ENCODE assay signal across 16 cellular contexts in genomic region chr1:226741009-226741408, GRCh38. TPM values are rescaled to one million over a fixed set of nuclear protein-coding genes. Genes with fewer than 3 reads are reported as not detected.
A peak's percentile ranks its signal among the peaks of the same experiment; 100 is the strongest.
DNase-seq lines count a peak whose midpoint lies in the region; TF ChIP-seq lines count a peak whose summit lies in the region.
"Had no signal": no experiment of that assay in that cellular context is flagged by ENCODE, and none has a peak within 500 bp of the region (broad histone marks: within the 10 kb centered on the region; RNA-seq: fewer than 3 reads in every experiment).

No MANE protein-coding gene starts in this region.

- no peak overlapping the region for H3K4me2 ChIP-seq in Loucy (ENCODE audit: low read depth, low read length, poor library complexity, severe bottlenecking)

- peaks cover 26% of the 10 kb centered on the region for H3K4me1 ChIP-seq in CD4-positive, alpha-beta memory T cell (ENCODE audit: insufficient read depth, low read length)
- peaks cover 27% of the 10 kb centered on the region for H3K4me1 ChIP-seq in Loucy (ENCODE audit: insufficient read depth, low read length, poor library complexity, severe bottlenecking)

- peaks cover 0 to 3% (median 0%) of the 10 kb centered on the region in 8 donors for H3K9me3 Mint-ChIP-seq in CD4-positive, alpha-beta memory T cell
- H3K9me3 Mint-ChIP-seq: type B pancreatic cell had no signal

- H3K9ac ChIP-seq in Loucy (ENCODE audit: low read depth, low read length, poor library complexity, severe bottlenecking), result no peak overlapping the region
- H3K9ac ChIP-seq: KMS-11 had no signal

- peak overlapping the region in 2 of 8 donors; percentile 48 to 61 for H3K4me3 Mint-ChIP-seq in CD4-positive, alpha-beta memory T cell
- H3K4me3 Mint-ChIP-seq: type B pancreatic cell had no signal

- no peak overlapping the region for H3K4me3 ChIP-seq in CD4-positive, alpha-beta memory T cell (ENCODE audit: low read length in 2 of 2)
- no peak overlapping the region for H3K4me3 ChIP-seq in Loucy (ENCODE audit: low read length, poor library complexity, severe bottlenecking)
- H3K4me3 ChIP-seq in foreskin fibroblast (ENCODE audit: low read depth in 1 of 2, low read length in 2 of 2), result no peak overlapping the region
- no peak overlapping the region for H3K4me3 ChIP-seq in coronary artery
- H3K4me3 ChIP-seq: pancreas had no signal

- CTCF ChIA-PET in CD4-positive, alpha-beta memory T cell (lab: Charles Lee; ENCODE audit: partially characterized antibody), result interaction anchor here (1.1 to 2.4 kb wide), 5 partner anchors 11 to 115 kb away, joined by 3 to 11 read pairs (median 5); no protein-coding TSS in a partner anchor

- peaks cover 30% of the 10 kb centered on the region for H3K79me2 ChIP-seq in Loucy (ENCODE audit: insufficient read depth, low read length)

- peaks cover 5% of the 10 kb centered on the region for H3K36me3 ChIP-seq in CD4-positive, alpha-beta memory T cell (ENCODE audit: insufficient read depth, low read length)
- no peaks in the 10 kb centered on the region for H3K36me3 ChIP-seq in Loucy (ENCODE audit: insufficient read depth, low read length)
- H3K36me3 ChIP-seq: pancreas had no signal

- no peaks in the 10 kb centered on the region for H3K9me3 ChIP-seq in CD4-positive, alpha-beta memory T cell (ENCODE audit: control insufficient read depth in 1 of 2, low read length in 2 of 2)
- H3K9me3 ChIP-seq in Loucy (ENCODE audit: insufficient read depth, low read depth, low read length), result no peaks in the 10 kb centered on the region
- H3K9me3 ChIP-seq: pancreas had no signal

- peak overlapping the region; percentile 42; the same call in 1 of the 2 replicates for H2AFZ ChIP-seq in Loucy (ENCODE audit: low read length)

- H3K27ac ChIP-seq in CD4-positive, alpha-beta memory T cell (ENCODE audit: low read depth, low read length), result no peak overlapping the region
- no peak overlapping the region for H3K27ac ChIP-seq in coronary artery
- H3K27ac ChIP-seq: HL-60, pancreas had no signal

- POLR2A ChIA-PET in CD4-positive, alpha-beta memory T cell (lab: Charles Lee; ENCODE audit: partially characterized antibody), result interaction anchor here (1.5 to 3.5 kb wide), 4 partner anchors 58 to 199 kb away, joined by 5 to 28 read pairs (median 11); partner anchors contain the start of gene COQ8A

- 0 out of 2 replicates have a peak, but pooled peaks cover 4% of the 10 kb centered on the region for H3F3A ChIP-seq in Loucy (ENCODE audit: low read depth)

- TF ChIP-seq CTCF in Loucy (conservative IDR thresholded peaks at IDR 0.05; ENCODE audit: low read length), result no peak
- no peak for TF ChIP-seq CTCF in foreskin fibroblast (IDR thresholded peaks at IDR 0.05; ENCODE audit: low read depth, low read length)
- no peak for TF ChIP-seq CTCF in coronary artery (IDR thresholded peaks at IDR 0.05)

- H4K20me1 ChIP-seq in Loucy (ENCODE audit: insufficient read depth, low read length, poor library complexity, severe bottlenecking), result peaks cover 12% of the 10 kb centered on the region

- H3K27me3 ChIP-seq in CD4-positive, alpha-beta memory T cell (ENCODE audit: insufficient read depth, low read length), result no peaks in the 10 kb centered on the region
- no peaks in the 10 kb centered on the region for H3K27me3 ChIP-seq in Loucy (ENCODE audit: insufficient read depth, low read length, poor library complexity, severe bottlenecking)
- H3K27me3 ChIP-seq: pancreas had no signal

- H3K36me3 Mint-ChIP-seq in CD4-positive, alpha-beta memory T cell, result peaks cover 8 to 19% of the 10 kb centered on the region in 2 donors
- H3K36me3 Mint-ChIP-seq: type B pancreatic cell had no signal

- intact Hi-C loops in CD4-positive, alpha-beta memory T cell (cut with micrococcal nuclease), result no loop called here

- peaks cover 13 to 29% (median 23%) of the 10 kb centered on the region in 4 donors for H3K4me1 Mint-ChIP-seq in CD4-positive, alpha-beta memory T cell

- H3K27ac Mint-ChIP-seq in CD4-positive, alpha-beta memory T cell, result peak overlapping the region in 6 of 7 donors; percentile 51 to 100 (median 80)
- H3K27ac Mint-ChIP-seq: type B pancreatic cell had no signal

- DNase-seq in NCI-H510A treated with DMSO at 0.1 percent for 48 hours (lab: John Stamatoyannopoulos, UW) (peak; percentile 34), NCI-H510A (lab: John Stamatoyannopoulos, UW) (no peak), kidney tubule cell (ENCODE audit: low spot score) (peak; percentile 48), foreskin fibroblast (no peak), coronary artery (ENCODE audit: low spot score) (no peak), activated gamma-delta T cell treated with Interleukin-2 at 50 U/mL for 16 hours (no peak)
- DNase-seq in CD4-positive, alpha-beta memory T cell, result no peak
- DNase-seq: caudate nucleus; effector CD8-positive, alpha-beta T cell; hypothalamus; OCI-M1; pancreas had no signal

- no peaks in the 10 kb centered on the region for H3K9me2 ChIP-seq in Loucy (replicated peaks; ENCODE audit: low read depth, low read length)

- H3K27me3 Mint-ChIP-seq in CD4-positive, alpha-beta memory T cell, result peaks cover 0 to 2% of the 10 kb centered on the region in 2 donors
- H3K27me3 Mint-ChIP-seq: type B pancreatic cell had no signal

RNA-seq across cellular contexts. Expression of gene ITPKB, which starts 1.9 kb away (rescaled TPM):
- 100 to 1,000 TPM; 156 to 159 TPM for total RNA-seq in CD4-positive, alpha-beta memory T cell
- 10 to 100 TPM; 52.2 to 52.3 TPM for polyA plus RNA-seq in CD4-positive, alpha-beta memory T cell

Comparison
In these comparisons a context has a peak if more than half of its experiments do, and no peak if none do; other contexts are left out.
1. DNase-seq: peak in NCI-H510A treated with DMSO at 0.1 percent for 48 hours (single experiment) and kidney tubule cell (single experiment); none in NCI-H510A (single experiment), CD4-positive, alpha-beta memory T cell (0 of 5), foreskin fibroblast (0 of 2), coronary artery (single experiment) and activated gamma-delta T cell treated with Interleukin-2 at 50 U/mL for 16 hours (single experiment).